In the genomic region with DNA sequence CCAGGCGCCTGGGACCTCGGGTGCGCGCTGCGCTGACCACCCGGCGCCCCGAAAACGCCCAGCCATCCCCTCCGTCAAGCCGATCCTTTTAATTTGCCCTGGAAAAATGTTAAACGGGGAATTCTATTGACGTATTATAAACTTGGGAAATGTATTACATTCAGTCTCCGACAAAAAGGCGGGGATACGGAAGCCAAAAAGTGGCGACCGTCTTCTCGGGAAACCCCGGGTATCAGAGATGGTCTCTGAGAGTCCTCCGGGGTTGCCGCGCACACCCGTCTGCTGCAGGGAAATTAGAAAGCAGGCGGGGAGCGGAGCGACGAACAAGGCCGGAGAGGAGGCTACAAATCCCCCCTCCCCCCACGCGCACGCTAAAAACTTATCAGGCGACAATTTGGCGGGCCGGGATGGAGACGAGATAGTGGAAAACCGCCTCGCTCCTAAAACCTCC, we compare ENCODE assay signal across 8 cellular contexts. TPM values are rescaled to one million over a fixed set of nuclear protein-coding genes. Genes with fewer than 3 reads are reported as not detected.
DNase-seq lines count a peak whose midpoint lies in the region; ATAC-seq and TF ChIP-seq lines count a peak whose summit lies in the region.

No MANE protein-coding gene starts in this region.

- no peak overlapping the region for H3K27ac Mint-ChIP-seq in CD14-positive monocyte
- H3K27ac Mint-ChIP-seq in effector memory CD8-positive, alpha-beta T cell: no peak overlapping the region
- H3K27ac Mint-ChIP-seq in nephron progenitor cell: peak overlapping the region; percentile 93

- ATAC-seq in effector memory CD8-positive, alpha-beta T cell (replicated peaks): no peak
- ATAC-seq in GM18907 (IDR thresholded peaks at IDR 0.05; ENCODE audit: unreplicated experiment) (no peak), HG03135 (IDR thresholded peaks at IDR 0.05; ENCODE audit: unreplicated experiment) (no peak)

- peaks cover 24% of the 10 kb centered on the region for H3K4me1 Mint-ChIP-seq in CD14-positive monocyte
- H3K4me1 Mint-ChIP-seq in effector memory CD8-positive, alpha-beta T cell (ENCODE audit: low read depth in 2 of 2): peaks cover 6 to 8% of the 10 kb centered on the region in 2 donors
- peaks cover 70% of the 10 kb centered on the region for H3K4me1 Mint-ChIP-seq in nephron progenitor cell

- H3K9me3 Mint-ChIP-seq in CD14-positive monocyte (peaks cover 0 to 14% (median 2%) of the 10 kb centered on the region in 7 donors), nephron progenitor cell (no peaks in the 10 kb centered on the region)
- H3K9me3 Mint-ChIP-seq in effector memory CD8-positive, alpha-beta T cell: no peaks in the 10 kb centered on the region

- intact Hi-C loops in CD14-positive monocyte (cut with micrococcal nuclease): no loop called here

- no peak for TF ChIP-seq CTCF in CD14-positive monocyte (IDR thresholded peaks at IDR 0.05)
- no peak for TF ChIP-seq CTCF in nephron progenitor cell (IDR thresholded peaks at IDR 0.05)

- H3K27me3 Mint-ChIP-seq in CD14-positive monocyte (ENCODE audit: low read depth in 3 of 3) (peaks cover 35 to 44% (median 41%) of the 10 kb centered on the region in 3 donors), nephron progenitor cell (ENCODE audit: low read depth, poor library complexity) (no peaks in the 10 kb centered on the region)
- H3K27me3 Mint-ChIP-seq in effector memory CD8-positive, alpha-beta T cell: peaks cover 47 to 80% of the 10 kb centered on the region in 2 donors

- H3K36me3 Mint-ChIP-seq in CD14-positive monocyte (peaks cover 0 to 2% of the 10 kb centered on the region in 2 donors), nephron progenitor cell (ENCODE audit: low read depth) (peaks cover 6% of the 10 kb centered on the region)
- H3K36me3 Mint-ChIP-seq in effector memory CD8-positive, alpha-beta T cell (ENCODE audit: insufficient read depth): no peaks in the 10 kb centered on the region

- H3K4me3 Mint-ChIP-seq in CD14-positive monocyte (peak overlapping the region; percentile 79 to 89), nephron progenitor cell (peak overlapping the region; percentile 96)
- peak overlapping the region; percentile 77 to 83 for H3K4me3 Mint-ChIP-seq in effector memory CD8-positive, alpha-beta T cell

- DNase-seq in CD14-positive monocyte (ENCODE audit: low spot score): no peak
- DNase-seq in NCI-H2171 (lab: John Stamatoyannopoulos, UW): peak; percentile 33
- no peak for DNase-seq in effector memory CD8-positive, alpha-beta T cell
- DNase-seq in nephron progenitor cell: peak; percentile 46
- DNase-seq in NCI-H2196 treated with DMSO at 0.1 percent for 48 hours (lab: John Stamatoyannopoulos, UW; ENCODE audit: unreplicated experiment): no peak
- no peak for DNase-seq in GM19240 (ENCODE audit: insufficient read length, low spot score)

RNA-seq across cellular contexts. Expression of a gene that starts 1.5 kb away (rescaled TPM):
- polyA plus RNA-seq in CD14-positive monocyte: not detected

RNA-seq across cellular contexts. Expression of a gene that starts 32.6 kb away (rescaled TPM):
- not detected for polyA plus RNA-seq in CD14-positive monocyte

Comparison
In these comparisons a context has a peak if more than half of its experiments do, and no peak if none do; other contexts are left out.
1. DNase-seq: peak in NCI-H2171 (single experiment) and nephron progenitor cell (single experiment); none in CD14-positive monocyte (single experiment), effector memory CD8-positive, alpha-beta T cell (0 of 3), NCI-H2196 treated with DMSO at 0.1 percent for 48 hours (single experiment) and GM19240 (single experiment).
2. Peak in every context shown above with its lines, with median percentiles within 50 percentile points of each other: H3K4me3 Mint-ChIP-seq.